In the genomic region with DNA sequence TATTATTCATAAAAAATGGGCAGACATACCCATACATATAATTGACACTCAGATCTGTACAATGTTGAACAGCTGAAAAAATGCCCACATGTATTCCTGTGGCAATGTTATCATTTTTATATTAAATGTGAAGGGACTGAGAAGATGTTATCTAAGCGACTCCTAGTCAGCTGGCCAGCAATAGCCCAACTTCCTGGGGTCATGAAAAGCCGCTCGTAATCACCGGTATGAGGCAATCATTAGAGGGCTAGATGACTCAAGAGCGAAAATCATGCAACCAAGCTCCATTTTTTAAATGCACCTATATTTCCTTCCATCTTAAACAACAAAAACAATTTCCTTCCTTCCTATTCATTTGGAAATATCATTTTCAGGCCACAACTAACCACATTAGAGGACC, we compare ENCODE assay signal across 15 cellular contexts.
DNase-seq lines count a peak whose midpoint lies in the region; ATAC-seq and TF ChIP-seq lines count a peak whose summit lies in the region.
"Had no signal": no experiment of that assay in that cellular context is flagged by ENCODE, and none has a peak within 500 bp of the region (broad histone marks: within the 10 kb centered on the region; RNA-seq: fewer than 3 reads in every experiment).

No MANE protein-coding gene starts in this region.

- no peaks in the 10 kb centered on the region for H3K27me3 Mint-ChIP-seq in dendritic cell treated with granulocyte-macrophage colony-stimulating factor and Interleukin-4, amounts not matched to agents 40 ng/mL and 50 ng/mL, for 4 days
- H3K27me3 Mint-ChIP-seq: activated naive CD8-positive, alpha-beta T cell treated with anti-CD3 and anti-CD28 coated beads, Interleukin-2, amount 50 U/mL, for 24 hours had no signal

- no peak for ATAC-seq in GM21367 (IDR thresholded peaks at IDR 0.05; ENCODE audit: unreplicated experiment)
- ATAC-seq in GM21360 (IDR thresholded peaks at IDR 0.05; ENCODE audit: unreplicated experiment): no peak

- H3K4me2 ChIP-seq in osteoblast (ENCODE audit: insufficient read depth, low read length) (no peak overlapping the region), neuronal stem cell (ENCODE audit: insufficient read depth, low read length, poor library complexity, severe bottlenecking) (no peak overlapping the region)

- no peaks in the 10 kb centered on the region for H3K9me3 ChIP-seq in osteoblast (ENCODE audit: low read depth, low read length)
- H3K9me3 ChIP-seq in neuronal stem cell (replicated peaks in 1 of 2; ENCODE audit: control insufficient read depth in 2 of 2, insufficient read depth in 1 of 2, low read depth in 1 of 2, low read length in 2 of 2): no peaks in the 10 kb centered on the region
- H3K9me3 ChIP-seq: left lung, pancreas, suprapubic skin had no signal

- no peak overlapping the region for H2BK15ac ChIP-seq in neuronal stem cell (ENCODE audit: low read length)

- no peak overlapping the region for H4K91ac ChIP-seq in neuronal stem cell (ENCODE audit: low read depth, low read length, poor library complexity)

- H3K9me3 Mint-ChIP-seq in dendritic cell treated with granulocyte-macrophage colony-stimulating factor and Interleukin-4, amounts not matched to agents 40 ng/mL and 50 ng/mL, for 4 days: no peaks in the 10 kb centered on the region
- H3K9me3 Mint-ChIP-seq: activated naive CD8-positive, alpha-beta T cell treated with anti-CD3 and anti-CD28 coated beads, Interleukin-2, amount 50 U/mL, for 24 hours had no signal

- H3K4me1 ChIP-seq in osteoblast (ENCODE audit: insufficient read depth, low read length) (peaks cover 15% of the 10 kb centered on the region), neuronal stem cell (ENCODE audit: control insufficient read depth in 2 of 2, insufficient read depth in 1 of 2, low read depth in 1 of 2, low read length in 2 of 2) (peaks cover under 1 to 3% of the 10 kb centered on the region in 2 donors)

- H3K18ac ChIP-seq in neuronal stem cell (ENCODE audit: low read length): no peak overlapping the region

- H3K4me1 Mint-ChIP-seq in dendritic cell treated with granulocyte-macrophage colony-stimulating factor and Interleukin-4, amounts not matched to agents 40 ng/mL and 50 ng/mL, for 4 days (ENCODE audit: low read depth): peaks cover 21% of the 10 kb centered on the region
- H3K4me1 Mint-ChIP-seq: activated naive CD8-positive, alpha-beta T cell treated with anti-CD3 and anti-CD28 coated beads, Interleukin-2, amount 50 U/mL, for 24 hours had no signal

- DNase-seq in EL (peak; percentile 61), NCI-H226 (peak; percentile 36), osteoblast (ENCODE audit: insufficient read length, low spot score, missing footprints) (no peak), hepatic stellate cell (ENCODE audit: low spot score) (no peak), neuronal stem cell (ENCODE audit: low spot score) (no peak)
- DNase-seq: NCI-H2171 treated with DMSO at 0.1 percent for 48 hours had no signal

- H3K27me3 ChIP-seq in osteoblast (ENCODE audit: insufficient read depth, low read length): no peaks in the 10 kb centered on the region
- H3K27me3 ChIP-seq in neuronal stem cell (ENCODE audit: control insufficient read depth in 3 of 3, insufficient read depth in 3 of 3, low read depth in 1 of 3, low read length in 3 of 3): no peaks in the 10 kb centered on the region
- H3K27me3 ChIP-seq: cardiac muscle cell, left lung, pancreas, suprapubic skin had no signal

- H4K20me1 ChIP-seq in osteoblast (ENCODE audit: insufficient read depth, low read length): peaks cover 3% of the 10 kb centered on the region

- H3K27ac ChIP-seq in osteoblast (ENCODE audit: low read depth, low read length): peak overlapping the region; percentile 7
- no peak overlapping the region for H3K27ac ChIP-seq in neuronal stem cell (replicated peaks; ENCODE audit: low read length)
- H3K27ac ChIP-seq: cardiac muscle cell, pancreas, suprapubic skin had no signal

- H3K9ac ChIP-seq in neuronal stem cell (ENCODE audit: low read depth, low read length, poor library complexity): no peak overlapping the region

- H3K4me3 ChIP-seq in osteoblast (ENCODE audit: insufficient read depth, low read length) (no peak overlapping the region), neuronal stem cell (ENCODE audit: low read length in 2 of 2) (no peak overlapping the region)
- H3K4me3 ChIP-seq: cardiac muscle cell, K562, left lung, pancreas, suprapubic skin had no signal

- H2AFZ ChIP-seq in osteoblast (ENCODE audit: low read length) (no peak overlapping the region), neuronal stem cell (ENCODE audit: low read length) (no peak overlapping the region)

- WGBS in neuronal stem cell (ENCODE audit: extremely low coverage in 2 of 2, insufficient read length in 2 of 2, insufficient replicate concordance in 1 of 2), 2 donors: no CpG with 5 or more reads among the region's 5 CpGs

- H2BK120ac ChIP-seq in neuronal stem cell (ENCODE audit: low read depth, low read length): no peak overlapping the region

- H3K4me3 Mint-ChIP-seq in dendritic cell treated with granulocyte-macrophage colony-stimulating factor and Interleukin-4, amounts not matched to agents 40 ng/mL and 50 ng/mL, for 4 days: no peak overlapping the region
- H3K4me3 Mint-ChIP-seq: activated naive CD8-positive, alpha-beta T cell treated with anti-CD3 and anti-CD28 coated beads, Interleukin-2, amount 50 U/mL, for 24 hours had no signal

- intact Hi-C loops in dendritic cell treated with granulocyte-macrophage colony-stimulating factor and Interleukin-4, amounts not matched to agents 40 ng/mL and 50 ng/mL, for 4 days (cut with micrococcal nuclease): loop anchor here (2.0 to 5.0 kb wide), 5 partner anchors 41 to 1343 kb away; no protein-coding TSS in a partner anchor

- H3K79me1 ChIP-seq in neuronal stem cell (ENCODE audit: low read depth, low read length): no peaks in the 10 kb centered on the region

- no peak overlapping the region for H3K4ac ChIP-seq in neuronal stem cell (ENCODE audit: low read length)

- H3K36me3 ChIP-seq in osteoblast (ENCODE audit: insufficient read depth, low read length): peaks cover 29% of the 10 kb centered on the region
- H3K36me3 ChIP-seq in neuronal stem cell (replicated peaks in 1 of 2; ENCODE audit: control insufficient read depth in 2 of 2, insufficient read depth in 2 of 2, low read length in 2 of 2): peaks cover 17 to 59% of the 10 kb centered on the region in 2 donors
- H3K36me3 ChIP-seq: pancreas had no signal

- TF ChIP-seq CTCF in osteoblast (IDR thresholded peaks at IDR 0.05; ENCODE audit: extremely low read depth, low read depth, low read length): no peak

- H3K27ac Mint-ChIP-seq in dendritic cell treated with granulocyte-macrophage colony-stimulating factor and Interleukin-4, amounts not matched to agents 40 ng/mL and 50 ng/mL, for 4 days: peak overlapping the region; percentile 17
- H3K27ac Mint-ChIP-seq: activated naive CD8-positive, alpha-beta T cell treated with anti-CD3 and anti-CD28 coated beads, Interleukin-2, amount 50 U/mL, for 24 hours had no signal

- no peak overlapping the region for H2BK5ac ChIP-seq in neuronal stem cell (ENCODE audit: low read length)

- H2AK5ac ChIP-seq in neuronal stem cell (ENCODE audit: low read depth, low read length): no peak overlapping the region

- H4K8ac ChIP-seq in neuronal stem cell (ENCODE audit: low read depth, low read length): no peak overlapping the region

- H2BK12ac ChIP-seq in neuronal stem cell (ENCODE audit: low read length): no peak overlapping the region

- H3K79me2 ChIP-seq in osteoblast (ENCODE audit: insufficient read depth, low read length): no peaks in the 10 kb centered on the region

- no peak overlapping the region for H3K14ac ChIP-seq in neuronal stem cell (ENCODE audit: low read length)

- H3K23ac ChIP-seq in neuronal stem cell (ENCODE audit: low read depth, low read length, poor library complexity): no peak overlapping the region

- peaks cover 66% of the 10 kb centered on the region for H3K36me3 Mint-ChIP-seq in dendritic cell treated with granulocyte-macrophage colony-stimulating factor and Interleukin-4, amounts not matched to agents 40 ng/mL and 50 ng/mL, for 4 days (ENCODE audit: low read depth)

Comparison
In these comparisons a context has a peak if more than half of its experiments do, and no peak if none do; other contexts are left out.
1. DNase-seq: peak in EL (single experiment) and NCI-H226 (single experiment); none in osteoblast (single experiment), hepatic stellate cell (single experiment) and neuronal stem cell (single experiment).